ENCODE assay signal across 3 cellular contexts in the genomic region with DNA sequence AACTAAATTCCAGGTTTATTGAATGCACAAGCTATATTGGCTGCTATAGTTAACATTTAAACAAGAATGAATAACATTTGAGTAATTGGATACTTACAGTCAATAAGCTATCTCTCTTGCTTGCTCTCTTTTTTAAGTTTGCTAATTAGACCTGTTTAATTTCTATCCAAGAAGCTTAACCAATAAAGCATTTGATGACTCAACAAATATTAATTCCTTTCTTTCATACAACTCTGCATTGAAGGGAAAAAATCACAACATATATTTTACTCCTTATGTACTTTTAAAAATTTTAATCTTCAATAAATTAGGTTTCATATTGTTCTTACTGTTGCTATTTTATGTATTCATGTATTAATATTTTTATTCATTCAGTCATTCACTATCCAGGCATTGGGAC.
TF ChIP-seq lines count a peak whose summit lies in the region.

No MANE protein-coding gene starts in this region.

TF ChIP-seq in A549, 52 proteins besides CTCF, POLR2A, EP300 and RAD21:
- TF ChIP-seq, protein P1, sequence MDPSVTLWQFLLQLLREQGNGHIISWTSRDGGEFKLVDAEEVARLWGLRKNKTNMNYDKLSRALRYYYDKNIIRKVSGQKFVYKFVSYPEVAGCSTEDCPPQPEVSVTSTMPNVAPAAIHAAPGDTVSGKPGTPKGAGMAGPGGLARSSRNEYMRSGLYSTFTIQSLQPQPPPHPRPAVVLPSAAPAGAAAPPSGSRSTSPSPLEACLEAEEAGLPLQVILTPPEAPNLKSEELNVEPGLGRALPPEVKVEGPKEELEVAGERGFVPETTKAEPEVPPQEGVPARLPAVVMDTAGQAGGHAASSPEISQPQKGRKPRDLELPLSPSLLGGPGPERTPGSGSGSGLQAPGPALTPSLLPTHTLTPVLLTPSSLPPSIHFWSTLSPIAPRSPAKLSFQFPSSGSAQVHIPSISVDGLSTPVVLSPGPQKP (IDR thresholded peaks at IDR 0.05; ENCODE audit: low read depth, low read length) = no peak
- TF ChIP-seq MAFK (IDR thresholded peaks at IDR 0.05; ENCODE audit: partially characterized antibody) = peak; percentile 47
TF ChIP-seq in A549: peak in this region for 1.

TF ChIP-seq in IMR-90, 13 proteins besides CTCF, POLR2A, EP300 and RAD21:
- TF ChIP-seq FOS (IDR thresholded peaks at IDR 0.05; ENCODE audit: low read depth, low read length) = no peak
- peak; percentile 73 for TF ChIP-seq MAFK (IDR thresholded peaks at IDR 0.05; ENCODE audit: low read depth, low read length)
- no peak for TF ChIP-seq CHD1 (IDR thresholded peaks at IDR 0.05; ENCODE audit: low read depth, low read length)
- no peak for TF ChIP-seq SMC3 (IDR thresholded peaks at IDR 0.05; ENCODE audit: low read depth, low read length)
TF ChIP-seq in IMR-90: peak in this region for 1.

TF ChIP-seq in H1, 55 proteins besides CTCF, POLR2A, EP300 and RAD21:
- no peak for TF ChIP-seq SRF (IDR thresholded peaks at IDR 0.05; ENCODE audit: low read depth, low read length)
- TF ChIP-seq SP1 (IDR thresholded peaks at IDR 0.05; ENCODE audit: low read depth, low read length) = no peak
- no peak for TF ChIP-seq SUZ12 (IDR thresholded peaks at IDR 0.05; ENCODE audit: low read length)
- no peak for TF ChIP-seq ZNF274 (IDR thresholded peaks at IDR 0.05; ENCODE audit: borderline replicate concordance, extremely low read depth, low read length)
- no peak for TF ChIP-seq KDM5A (IDR thresholded peaks at IDR 0.05; ENCODE audit: low read length)
- TF ChIP-seq YY1 (IDR thresholded peaks at IDR 0.05; ENCODE audit: low read depth, low read length) = no peak
- TF ChIP-seq NANOG (IDR thresholded peaks at IDR 0.05; ENCODE audit: insufficient read depth, low read depth, low read length, poor library complexity, severe bottlenecking) = no peak
